ENCODE assay signal across 8 cellular contexts in the genomic region with DNA sequence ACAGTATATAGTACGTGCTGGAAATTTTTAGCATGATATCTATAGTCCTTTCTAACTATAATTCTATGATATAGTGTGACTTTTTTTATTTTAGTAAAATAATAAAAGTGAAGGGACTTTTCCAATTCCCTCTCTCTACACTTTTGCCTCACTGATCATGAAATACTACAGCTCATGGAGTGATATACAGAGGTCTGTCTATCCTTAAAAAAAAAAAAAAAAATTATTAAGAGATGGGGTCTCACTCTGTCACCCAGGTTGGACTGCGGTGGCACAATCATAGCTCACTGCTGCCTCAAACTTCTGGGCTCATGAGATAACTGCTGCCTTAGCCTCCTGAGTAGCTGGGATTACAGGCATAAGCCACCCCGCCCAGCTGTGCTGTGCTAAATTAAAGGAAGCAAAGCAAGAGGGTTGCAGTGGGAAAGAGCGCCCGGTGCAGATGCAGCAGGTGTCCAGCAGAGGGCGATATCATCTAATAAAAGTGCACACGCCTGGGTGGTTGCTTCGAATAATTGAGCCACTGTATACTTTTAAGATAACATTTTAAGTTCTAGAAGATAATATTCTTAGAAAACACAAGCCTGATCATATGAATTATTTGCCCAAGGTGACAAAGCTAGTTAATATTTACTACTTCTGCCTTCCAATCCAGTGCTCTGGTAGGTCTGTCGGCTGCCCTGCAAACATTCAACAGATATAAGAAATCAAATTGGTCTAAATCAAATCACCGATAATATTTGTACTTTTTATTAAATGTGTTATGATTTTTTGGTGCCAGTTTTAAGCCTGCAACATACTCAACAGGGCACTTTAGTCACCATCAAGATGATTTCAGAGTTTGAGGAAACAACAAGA.
DNase-seq lines count a peak whose midpoint lies in the region; ATAC-seq and TF ChIP-seq lines count a peak whose summit lies in the region.

No MANE protein-coding gene starts in this region.

- H3K4me3 Mint-ChIP-seq in activated CD4-positive, alpha-beta T cell treated with anti-CD3 and anti-CD28 coated beads, Interleukin-2, amount 10 ng/mL, durations not matched to agents 7 days and 5 days: no peak overlapping the region

- H3K27me3 Mint-ChIP-seq in activated CD4-positive, alpha-beta T cell treated with anti-CD3 and anti-CD28 coated beads, Interleukin-2, amount 10 ng/mL, durations not matched to agents 7 days and 5 days: peaks cover 4% of the 10 kb centered on the region

- no peaks in the 10 kb centered on the region for H3K9me3 ChIP-seq in AG04450 (ENCODE audit: control insufficient read depth, insufficient read depth, low read length)

- H3K36me3 Mint-ChIP-seq in activated CD4-positive, alpha-beta T cell treated with anti-CD3 and anti-CD28 coated beads, Interleukin-2, amount 10 ng/mL, durations not matched to agents 7 days and 5 days (ENCODE audit: low read depth): no peaks in the 10 kb centered on the region

- H3K27ac Mint-ChIP-seq in activated CD4-positive, alpha-beta T cell treated with anti-CD3 and anti-CD28 coated beads, Interleukin-2, amount 10 ng/mL, durations not matched to agents 7 days and 5 days: no peak overlapping the region

- H3K9me3 Mint-ChIP-seq in activated CD4-positive, alpha-beta T cell treated with anti-CD3 and anti-CD28 coated beads, Interleukin-2, amount 10 ng/mL, durations not matched to agents 7 days and 5 days: no peaks in the 10 kb centered on the region

- no peak overlapping the region for H3K4me3 ChIP-seq in AG04450 (ENCODE audit: low read depth, low read length)

- TF ChIP-seq CTCF in AG04450 (IDR thresholded peaks at IDR 0.05; ENCODE audit: low read depth, low read length): peak; percentile 91

- CTCF ChIA-PET in AG04450 (lab: Charles Lee): interaction anchor here (0.6 to 7.3 kb wide), 57 partner anchors 9 to 318 kb away, joined by 3 to 412 read pairs (median 4); partner anchors contain the start of genes NT5E and SNX14
- CTCF ChIA-PET in activated CD4-positive, alpha-beta T cell treated with anti-CD3 and anti-CD28 coated beads, Interleukin-2, amount 10 ng/mL, durations not matched to agents 7 days and 5 days (lab: Charles Lee): interaction anchor here (0.6 to 1.9 kb wide), 8 partner anchors 98 to 145 kb away, joined by 3 to 8 read pairs (median 6); no protein-coding TSS in a partner anchor

- POLR2A ChIA-PET in AG04450 (lab: Yijun Ruan, JAX): interaction anchor here (1.0 to 1.4 kb wide), 3 partner anchors 49 to 288 kb away, joined by 4 to 8 read pairs (median 5); partner anchors contain the start of genes NT5E and SYNCRIP
- POLR2A ChIA-PET in activated CD4-positive, alpha-beta T cell treated with anti-CD3 and anti-CD28 coated beads, Interleukin-2, amount 10 ng/mL, durations not matched to agents 7 days and 5 days (lab: Charles Lee): no interaction called here

- H3K27me3 ChIP-seq in AG04450 (ENCODE audit: control insufficient read depth, insufficient read depth, low read length): no peaks in the 10 kb centered on the region

- no peaks in the 10 kb centered on the region for H3K4me1 Mint-ChIP-seq in activated CD4-positive, alpha-beta T cell treated with anti-CD3 and anti-CD28 coated beads, Interleukin-2, amount 10 ng/mL, durations not matched to agents 7 days and 5 days

- ATAC-seq in GM18519 (IDR thresholded peaks at IDR 0.05; ENCODE audit: low FRiP score, unreplicated experiment) (peak; percentile 57), HG03097 (IDR thresholded peaks at IDR 0.05; ENCODE audit: low FRiP score, unreplicated experiment) (peak; percentile 79)

- no peak overlapping the region for H3K27ac ChIP-seq in AG04450 (ENCODE audit: low read depth, low read length)

- DNase-seq in AG04450 (ENCODE audit: low read depth, low spot score): peak; percentile 51
- peak; percentile 8 to 46 for DNase-seq in NCI-H446 (lab: John Stamatoyannopoulos, UW)
- DNase-seq in activated CD4-positive, alpha-beta T cell treated with anti-CD3 and anti-CD28 coated beads, Interleukin-2, amount 10 ng/mL, durations not matched to agents 7 days and 5 days: peak; percentile 70
- DNase-seq in dermis blood vessel endothelial cell: peak; percentile 81
- peak; percentile 71 to 78 for DNase-seq in lung microvascular endothelial cell (ENCODE audit: low read depth in 2 of 2)
- peak; percentile 30 to 31 for DNase-seq in stimulated activated CD8-positive, alpha-beta memory T cell treated with anti-CD3 and anti-CD28 coated beads, Interleukin-15, amount 100 ng/mL, for 48 hours (ENCODE audit: low read depth in 2 of 2)

Comparison
In these comparisons a context has a peak if more than half of its experiments do, and no peak if none do; other contexts are left out.
1. DNase-seq: peak in every context shown above with its lines; median percentile 81 in dermis blood vessel endothelial cell; 74 in lung microvascular endothelial cell; 70 in activated CD4-positive, alpha-beta T cell treated with anti-CD3 and anti-CD28 coated beads, Interleukin-2, amount 10 ng/mL, durations not matched to agents 7 days and 5 days; 51 in AG04450; 30 in stimulated activated CD8-positive, alpha-beta memory T cell treated with anti-CD3 and anti-CD28 coated beads, Interleukin-15, amount 100 ng/mL, for 48 hours; 27 in NCI-H446.